Comparison of ENCODE assay signal across 7 cellular contexts in genomic region chr15:76930831-76931396, GRCh38. TPM values are rescaled to one million over a fixed set of nuclear protein-coding genes. Genes with fewer than 3 reads are reported as not detected.
DNase-seq lines count a peak whose midpoint lies in the region; ATAC-seq and TF ChIP-seq lines count a peak whose summit lies in the region.

No MANE protein-coding gene starts in this region.

- TF ChIP-seq POLR2A in Peyer's patch (IDR thresholded peaks at IDR 0.05), result no peak
- no peak for TF ChIP-seq POLR2A in gastrocnemius medialis (IDR thresholded peaks at IDR 0.05)

- DNase-seq in H7 (no peak), Peyer's patch (no peak), fibroblast of lung (ENCODE audit: low read depth in 2 of 2) (peak in 1 of 2 donors; percentile 2), gastrocnemius medialis (no peak), KBM-7 (no peak), islet precursor cell (no peak)

- H3K36me3 ChIP-seq in H7 (replicated peaks; ENCODE audit: control insufficient read depth, insufficient read depth, low read length) (peaks cover 15% of the 10 kb centered on the region), Peyer's patch (peaks cover 0 to 10% (median 0%) of the 10 kb centered on the region in 3 donors), fibroblast of lung (ENCODE audit: control insufficient read depth, insufficient read depth, low read length) (no peaks in the 10 kb centered on the region), gastrocnemius medialis (peaks cover 0 to 17% of the 10 kb centered on the region in 2 donors)

- H3K4me3 ChIP-seq in H7 (ENCODE audit: insufficient read depth, low read depth, low read length), result peak overlapping the region; percentile 34
- H3K4me3 ChIP-seq in Peyer's patch, result peak overlapping the region; percentile 67 to 93 (median 90)
- peak overlapping the region; percentile 59 to 81 (median 76) for H3K4me3 ChIP-seq in fibroblast of lung (replicated peaks in 1 of 4; ENCODE audit: control extremely low read depth in 1 of 4, insufficient read depth in 1 of 4, low read depth in 3 of 4, low read length in 4 of 4)
- peak overlapping the region; percentile 59 to 86 (median 63) for H3K4me3 ChIP-seq in gastrocnemius medialis

- in situ Hi-C loops in gastrocnemius medialis (cut with MboI; ENCODE audit: low sequenced_read_pairs in 4 of 4), result no loop called here
- in situ Hi-C loops in KBM-7 (cut with MboI; ENCODE audit: low pct_unique_long_range_greater_than_20kb, low sequenced_read_pairs), result no loop called here

- peaks cover 1% of the 10 kb centered on the region for H3K79me2 ChIP-seq in fibroblast of lung (ENCODE audit: control insufficient read depth, insufficient read depth, low read length)

- H3K4me2 ChIP-seq in fibroblast of lung (ENCODE audit: extremely low read depth, insufficient read depth, low read length), result peak overlapping the region; percentile 80

- no peak for ATAC-seq in gastrocnemius medialis
- ATAC-seq in GM21390 (IDR thresholded peaks at IDR 0.05; ENCODE audit: unreplicated experiment), result no peak

- H3K27me3 ChIP-seq in H7 (ENCODE audit: control insufficient read depth, insufficient read depth, low read length) (no peaks in the 10 kb centered on the region; the same call in 1 of the 2 replicates), Peyer's patch (no peaks in the 10 kb centered on the region), fibroblast of lung (ENCODE audit: control insufficient read depth, insufficient read depth, low read length) (no peaks in the 10 kb centered on the region), gastrocnemius medialis (no peaks in the 10 kb centered on the region)

- peak overlapping the region; percentile 93 for H2AFZ ChIP-seq in fibroblast of lung (ENCODE audit: low read length)

- peak overlapping the region; percentile 39 for H3K9ac ChIP-seq in fibroblast of lung (ENCODE audit: insufficient read depth, low read length)

- H3K9me3 ChIP-seq in Peyer's patch (no peaks in the 10 kb centered on the region), fibroblast of lung (ENCODE audit: control insufficient read depth, insufficient read depth, low read depth, low read length) (no peaks in the 10 kb centered on the region), gastrocnemius medialis (no peaks in the 10 kb centered on the region)

- intact Hi-C loops in gastrocnemius medialis (cut with DNase I; ENCODE audit: low total_unique reads), result loop anchor here (1.0 kb wide), 1 partner anchor 26 kb away; the partner anchor contains the start of gene SCAPER

- no peaks in the 10 kb centered on the region for H4K20me1 ChIP-seq in fibroblast of lung (ENCODE audit: control insufficient read depth, extremely low read depth, insufficient read depth, low read length)

- TF ChIP-seq CTCF in Peyer's patch (IDR thresholded peaks at IDR 0.05), result no peak
- TF ChIP-seq CTCF in fibroblast of lung (conservative IDR thresholded peaks at IDR 0.05 in 1 of 2, IDR thresholded peaks at IDR 0.05 in 1 of 2; ENCODE audit: low read depth in 1 of 2, low read length in 2 of 2), result no peak
- no peak for TF ChIP-seq CTCF in gastrocnemius medialis (IDR thresholded peaks at IDR 0.05 in 4 of 5, conservative IDR thresholded peaks at IDR 0.05 in 1 of 5)

- H3K4me1 ChIP-seq in Peyer's patch (peaks cover 0 to 8% (median 0%) of the 10 kb centered on the region in 4 donors), fibroblast of lung (ENCODE audit: control insufficient read depth, extremely low read depth, insufficient read depth, low read length) (peaks cover 2% of the 10 kb centered on the region), gastrocnemius medialis (peaks cover 14 to 15% of the 10 kb centered on the region in 2 donors)

- H3K27ac ChIP-seq in Peyer's patch (peak overlapping the region; percentile 83 to 92 (median 86)), fibroblast of lung (ENCODE audit: insufficient read depth, low read length) (peak overlapping the region; percentile 24), gastrocnemius medialis (peak overlapping the region; percentile 78 to 89 (median 82))

RNA-seq across cellular contexts. Expression of gene RCN2, which starts 0.6 kb away (rescaled TPM):
- total RNA-seq in H7 (2014; rRNA removed; shearing (Covaris generic)), result 130 and 158 TPM in 2 replicates
- total RNA-seq in Peyer's patch (10 to 100 TPM in 3 of 4 donors, 1 to 10 TPM in 1; 9.3 to 21.9 (median 20.1) TPM), fibroblast of lung (36.0 and 46.6 TPM in 2 replicates), gastrocnemius medialis (10 to 100 TPM; 23.2 to 32.2 (median 30.4) TPM)
- polyA plus RNA-seq in fibroblast of lung, result 89.6 and 106 TPM in 2 replicates
- polyA plus RNA-seq in fibroblast of lung (2012), result 55.0 and 58.7 TPM in 2 replicates
- polyA minus RNA-seq in fibroblast of lung (ENCODE audit: low replicate concordance), result 0.56 and 2.2 TPM in 2 replicates

RNA-seq across cellular contexts. Expression of gene SCAPER, which starts 25.8 kb away (rescaled TPM):
- total RNA-seq in H7 (2014; rRNA removed; shearing (Covaris generic)), result 8.0 and 8.3 TPM in 2 replicates
- 10 to 100 TPM; 29.9 to 86.6 (median 45.6) TPM for total RNA-seq in Peyer's patch
- 5.6 and 9.1 TPM in 2 replicates for total RNA-seq in fibroblast of lung
- 1.7 and 2.3 TPM in 2 replicates for polyA plus RNA-seq in fibroblast of lung
- polyA plus RNA-seq in fibroblast of lung (2012), result 3.3 and 5.3 TPM in 2 replicates
- 0.82 and 1.4 TPM in 2 replicates for polyA minus RNA-seq in fibroblast of lung (ENCODE audit: low replicate concordance)
- total RNA-seq in gastrocnemius medialis, result 10 to 100 TPM; 19.6 to 35.9 (median 31.8) TPM

Comparison
In these comparisons a context has a peak if more than half of its experiments do, and no peak if none do; other contexts are left out.
1. H3K4me3 ChIP-seq: peak in every context shown above with its lines; median percentile 90 in Peyer's patch; 76 in fibroblast of lung; 63 in gastrocnemius medialis; 34 in H7.
2. H3K27ac ChIP-seq: peak in every context shown above with its lines; median percentile 86 in Peyer's patch; 82 in gastrocnemius medialis; 24 in fibroblast of lung.